In the genomic region with DNA sequence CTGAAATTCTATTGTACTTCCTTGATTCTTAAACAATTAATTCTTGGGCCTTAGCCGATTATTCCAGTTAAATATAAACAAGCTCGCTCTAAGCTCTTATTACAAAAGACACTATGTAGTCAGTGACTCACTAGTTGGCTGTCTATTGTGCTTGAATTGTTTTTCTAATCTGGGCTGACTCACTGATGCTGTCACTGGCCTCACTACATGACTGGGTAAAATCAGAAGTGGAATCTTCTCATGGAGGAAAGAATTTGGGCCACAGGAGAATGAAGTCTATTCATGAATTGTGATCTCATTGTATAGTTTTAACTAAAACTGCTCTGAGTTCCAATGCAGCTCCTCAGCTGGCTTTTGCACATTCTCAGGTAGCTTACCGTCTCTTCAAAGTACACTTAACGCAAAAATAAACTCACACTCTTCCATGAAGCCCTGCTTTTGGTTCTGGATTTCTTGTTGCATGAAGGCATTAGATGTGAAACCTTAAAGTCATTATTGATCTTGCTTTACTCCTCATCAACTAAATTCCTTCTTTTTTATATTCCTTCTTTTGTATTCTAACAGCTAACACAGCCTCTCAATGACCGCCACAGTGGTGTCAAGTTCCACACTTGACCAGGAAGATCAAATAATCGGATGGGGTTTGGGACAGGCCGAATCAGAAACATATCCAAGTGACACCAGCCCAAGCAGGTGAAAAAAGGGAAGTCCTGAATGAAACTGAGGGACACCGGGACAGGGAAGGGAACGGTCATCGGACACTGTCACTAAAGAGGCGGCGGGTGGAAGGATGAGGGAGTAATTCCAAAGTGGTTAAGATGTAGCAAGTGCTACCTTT, we compare ENCODE assay signal across 9 cellular contexts.
DNase-seq lines count a peak whose midpoint lies in the region; ATAC-seq and TF ChIP-seq lines count a peak whose summit lies in the region.
"Had no signal": no experiment of that assay in that cellular context is flagged by ENCODE, and none has a peak within 500 bp of the region (broad histone marks: within the 10 kb centered on the region; RNA-seq: fewer than 3 reads in every experiment).

No MANE protein-coding gene starts in this region.

- peak; percentile 97 for ATAC-seq in omental fat pad (ENCODE audit: low FRiP score)
- no peak for ATAC-seq in HG02852 (IDR thresholded peaks at IDR 0.05; ENCODE audit: unreplicated experiment)
- no peak for ATAC-seq in HG02623 (IDR thresholded peaks at IDR 0.05; ENCODE audit: unreplicated experiment)

- DNase-seq in activated CD4-positive, alpha-beta T cell treated with anti-CD3 and anti-CD28 coated beads for 48 hours, result peak; percentile 18
- DNase-seq in activated CD4-positive, alpha-beta T cell treated with anti-CD3 and anti-CD28 coated beads, Interleukin-2, amount 50 U/mL, for 48 hours, result no peak
- DNase-seq in SHP77 (lab: John Stamatoyannopoulos, UW), result peak; percentile 73 to 84
- DNase-seq in fibroblast of the conjunctiva (ENCODE audit: low read depth), result peak; percentile 91
- DNase-seq in omental fat pad (ENCODE audit: low spot score), result no peak
- DNase-seq in DMS79 treated with DMSO at 0.1 percent for 48 hours (lab: John Stamatoyannopoulos, UW), result no peak
- DNase-seq: DND-41 had no signal

- no peak for TF ChIP-seq CTCF in omental fat pad (IDR thresholded peaks at IDR 0.05)

Comparison
In these comparisons a context has a peak if more than half of its experiments do, and no peak if none do; other contexts are left out.
1. DNase-seq: peak in activated CD4-positive, alpha-beta T cell treated with anti-CD3 and anti-CD28 coated beads for 48 hours (single experiment), SHP77 (2 of 2) and fibroblast of the conjunctiva (single experiment); none in activated CD4-positive, alpha-beta T cell treated with anti-CD3 and anti-CD28 coated beads, Interleukin-2, amount 50 U/mL, for 48 hours (0 of 2), omental fat pad (single experiment) and DMS79 treated with DMSO at 0.1 percent for 48 hours (single experiment).